16 cellular contexts compared by ENCODE assay signal in the genomic region with DNA sequence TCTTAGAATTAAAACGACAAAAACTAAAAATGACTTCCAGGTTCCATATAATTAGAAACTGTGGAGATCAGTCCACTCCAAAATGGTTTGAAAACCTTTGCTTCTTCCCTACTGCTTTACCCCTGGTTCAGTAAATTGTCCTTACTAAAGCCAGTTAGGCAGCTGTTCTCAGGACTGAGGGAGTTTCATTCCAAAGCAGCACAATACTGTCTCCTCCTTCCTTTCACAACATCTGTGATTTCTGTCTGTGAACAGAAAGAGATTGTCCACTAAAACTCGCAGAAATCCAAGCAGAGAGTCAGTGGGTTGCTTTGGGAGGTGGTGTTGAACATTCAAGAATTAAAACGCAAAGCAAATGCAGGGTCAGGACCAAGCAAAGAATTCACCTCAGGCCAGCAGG.
A peak's percentile ranks its signal among the peaks of the same experiment; 100 is the strongest.
DNase-seq lines count a peak whose midpoint lies in the region; ATAC-seq, FAIRE-seq and TF ChIP-seq lines count a peak whose summit lies in the region.
"Had no signal": no experiment of that assay in that cellular context is flagged by ENCODE, and none has a peak within 500 bp of the region (broad histone marks: within the 10 kb centered on the region; RNA-seq: fewer than 3 reads in every experiment).

No MANE protein-coding gene starts in this region.

- H3K4me1 ChIP-seq in ACC112 (ENCODE audit: control insufficient read depth, insufficient read depth, low read length, unreplicated experiment) (peaks cover 41% of the 10 kb centered on the region), SJCRH30 (peaks cover 64% of the 10 kb centered on the region), endothelial cell of umbilical vein (ENCODE audit: control insufficient read depth, extremely low read depth, insufficient read depth, low read length) (peaks cover 36% of the 10 kb centered on the region), colonic mucosa (no peaks in the 10 kb centered on the region)

- no peak for TF ChIP-seq POLR2A in endothelial cell of umbilical vein (IDR thresholded peaks at IDR 0.05; ENCODE audit: low read depth, low read length)

- H3K4me2 ChIP-seq in endothelial cell of umbilical vein (ENCODE audit: insufficient read depth, low read length) = no peak overlapping the region

- POLR2A ChIA-PET in endothelial cell of umbilical vein (lab: Charles Lee) = no interaction called here

- no peaks in the 10 kb centered on the region for H4K20me1 ChIP-seq in endothelial cell of umbilical vein (replicated peaks; ENCODE audit: control insufficient read depth, extremely low read depth, insufficient read depth, low read length)

- H3K9ac ChIP-seq in endothelial cell of umbilical vein (replicated peaks; ENCODE audit: extremely low read depth, insufficient read depth, low read length) (no peak overlapping the region), colonic mucosa (ENCODE audit: low read depth in 2 of 2, low read length in 2 of 2) (no peak overlapping the region)

- H3K36me3 ChIP-seq in ACC112 (ENCODE audit: insufficient read depth, low read length) (no peaks in the 10 kb centered on the region), SJCRH30 (no peaks in the 10 kb centered on the region), endothelial cell of umbilical vein (ENCODE audit: control insufficient read depth in 2 of 2, extremely low read depth in 1 of 2, insufficient read depth in 2 of 2, low read length in 2 of 2) (no peaks in the 10 kb centered on the region), colonic mucosa (no peaks in the 10 kb centered on the region)
- H3K36me3 ChIP-seq: lower lobe of right lung had no signal

- H3K9me3 ChIP-seq in SJCRH30 (replicated peaks) = 0 out of 2 replicates have a peak, but pooled peaks cover 2% of the 10 kb centered on the region
- no peaks in the 10 kb centered on the region for H3K9me3 ChIP-seq in endothelial cell of umbilical vein (replicated peaks; ENCODE audit: control insufficient read depth, insufficient read depth, low read length)
- H3K9me3 ChIP-seq in colonic mucosa = no peaks in the 10 kb centered on the region
- H3K9me3 ChIP-seq: lower lobe of right lung had no signal

- peaks cover 60% of the 10 kb centered on the region for H3K4me1 Mint-ChIP-seq in nephron
- H3K4me1 Mint-ChIP-seq in activated T-cell treated with anti-CD3 and anti-CD28 coated beads, Interleukin-2, amount 50 U/mL, for 24 hours (ENCODE audit: low read depth) = no peaks in the 10 kb centered on the region
- H3K4me1 Mint-ChIP-seq: CD8-positive, alpha-beta memory T cell; stimulated activated effector memory CD8-positive, alpha-beta T cell treated with anti-CD3 and anti-CD28 coated beads, Interleukin-12 subunit alpha, Interleukin-12 subunit beta, amount 100 ng/mL, for 72 hours had no signal

- dilution Hi-C loops in endothelial cell of umbilical vein (cut with MboI; ENCODE audit: extremely low pct_ligation_motif_present, low sequenced_read_pairs) = no loop called here

- peaks cover 4% of the 10 kb centered on the region for H3K9me3 Mint-ChIP-seq in nephron
- H3K9me3 Mint-ChIP-seq in activated T-cell treated with anti-CD3 and anti-CD28 coated beads, Interleukin-2, amount 50 U/mL, for 24 hours = peaks cover 10% of the 10 kb centered on the region

- H2AFZ ChIP-seq in ACC112 (ENCODE audit: low read length, unreplicated experiment) (peak overlapping the region; percentile 11), endothelial cell of umbilical vein (ENCODE audit: low read depth, low read length) (peak overlapping the region; percentile 68)

- no TSS peak for BruUV-seq in endothelial cell of umbilical vein (replicated peaks; lab: Mats Ljungman, UMichigan)

- H3K27ac Mint-ChIP-seq in nephron = peak overlapping the region; percentile 73 to 94 (median 92)
- H3K27ac Mint-ChIP-seq in activated T-cell treated with anti-CD3 and anti-CD28 coated beads, Interleukin-2, amount 50 U/mL, for 24 hours = no peak overlapping the region
- H3K27ac Mint-ChIP-seq: CD8-positive, alpha-beta memory T cell; stimulated activated effector memory CD8-positive, alpha-beta T cell treated with anti-CD3 and anti-CD28 coated beads, Interleukin-12 subunit alpha, Interleukin-12 subunit beta, amount 100 ng/mL, for 72 hours had no signal

- no peak for TF ChIP-seq CTCF in endothelial cell of umbilical vein (IDR thresholded peaks at IDR 0.05; ENCODE audit: extremely low read depth in 1 of 2, insufficient read depth in 1 of 2, low read depth in 1 of 2, low read length in 2 of 2)
- TF ChIP-seq CTCF in nephron (IDR thresholded peaks at IDR 0.05; ENCODE audit: unreplicated experiment in 3 of 3) = no peak
- no peak for TF ChIP-seq CTCF in colonic mucosa (IDR thresholded peaks at IDR 0.05)

- H3K27ac ChIP-seq in ACC112 (ENCODE audit: low read depth, low read length) (peak overlapping the region; percentile 96), SJCRH30 (peak overlapping the region; percentile 52), endothelial cell of umbilical vein (ENCODE audit: insufficient read depth, low read depth, low read length) (no peak overlapping the region), colonic mucosa (no peak overlapping the region)
- H3K27ac ChIP-seq: lower lobe of right lung had no signal

- DNase-seq in SJCRH30 = peak; percentile 29 to 73
- DNase-seq in endothelial cell of umbilical vein (ENCODE audit: low read depth, low spot score) = no peak
- DNase-seq in occipital lobe (lab: John Stamatoyannopoulos, UW) = no peak
- DNase-seq in colonic mucosa = no peak
- DNase-seq in activated T-cell treated with anti-CD3 and anti-CD28 coated beads, Interleukin-2, amount 50 U/mL, for 24 hours = no peak
- DNase-seq: activated effector memory CD4-positive, alpha-beta T cell treated with Interleukin-2 at 50 U/mL for 16 hours; CD8-positive, alpha-beta memory T cell; H7; lower lobe of right lung; NCI-H1930; NCI-H526; T-helper 1 cell had no signal

- CTCF ChIA-PET in endothelial cell of umbilical vein (lab: Charles Lee) = no interaction called here

- H3K27me3 ChIP-seq in ACC112 (ENCODE audit: insufficient read depth, low read length) (no peaks in the 10 kb centered on the region), SJCRH30 (no peaks in the 10 kb centered on the region), endothelial cell of umbilical vein (ENCODE audit: control insufficient read depth in 2 of 2, insufficient read depth in 2 of 2, low read length in 2 of 2) (no peaks in the 10 kb centered on the region), colonic mucosa (no peaks in the 10 kb centered on the region)

- no peak for ATAC-seq in HG02852 (IDR thresholded peaks at IDR 0.05; ENCODE audit: unreplicated experiment)
- ATAC-seq: lower lobe of right lung; stimulated activated effector memory CD8-positive, alpha-beta T cell treated with anti-CD3 and anti-CD28 coated beads, Interleukin-12 subunit alpha, Interleukin-12 subunit beta, amount 100 ng/mL, for 72 hours had no signal

- H3K79me2 ChIP-seq in ACC112 (ENCODE audit: control insufficient read depth, insufficient read depth, low read length, unreplicated experiment) = no peaks in the 10 kb centered on the region
- no peaks in the 10 kb centered on the region for H3K79me2 ChIP-seq in endothelial cell of umbilical vein (ENCODE audit: control insufficient read depth, insufficient read depth, low read length)

- H3K4me3 Mint-ChIP-seq in nephron = peak overlapping the region in 1 of 3 experiments; percentile 41
- no peak overlapping the region for H3K4me3 Mint-ChIP-seq in activated T-cell treated with anti-CD3 and anti-CD28 coated beads, Interleukin-2, amount 50 U/mL, for 24 hours
- H3K4me3 Mint-ChIP-seq: CD8-positive, alpha-beta memory T cell; stimulated activated effector memory CD8-positive, alpha-beta T cell treated with anti-CD3 and anti-CD28 coated beads, Interleukin-12 subunit alpha, Interleukin-12 subunit beta, amount 100 ng/mL, for 72 hours had no signal

- FAIRE-seq in endothelial cell of umbilical vein (lab: Jason Lieb, UNC) = no peak

- H3K36me3 Mint-ChIP-seq in nephron (ENCODE audit: low read depth) = no peaks in the 10 kb centered on the region
- H3K36me3 Mint-ChIP-seq in activated T-cell treated with anti-CD3 and anti-CD28 coated beads, Interleukin-2, amount 50 U/mL, for 24 hours (ENCODE audit: low read depth) = no peaks in the 10 kb centered on the region
- H3K36me3 Mint-ChIP-seq: CD8-positive, alpha-beta memory T cell; stimulated activated effector memory CD8-positive, alpha-beta T cell treated with anti-CD3 and anti-CD28 coated beads, Interleukin-12 subunit alpha, Interleukin-12 subunit beta, amount 100 ng/mL, for 72 hours had no signal

- H3K27me3 Mint-ChIP-seq in nephron (ENCODE audit: low read depth) = no peaks in the 10 kb centered on the region
- H3K27me3 Mint-ChIP-seq in activated T-cell treated with anti-CD3 and anti-CD28 coated beads, Interleukin-2, amount 50 U/mL, for 24 hours = no peaks in the 10 kb centered on the region
- H3K27me3 Mint-ChIP-seq: CD8-positive, alpha-beta memory T cell had no signal

- intact Hi-C loops in endothelial cell of umbilical vein (cut with micrococcal nuclease) = loop anchor here (5.0 to 10.0 kb wide), 3 partner anchors 172 to 1605 kb away; no protein-coding TSS in a partner anchor
- intact Hi-C loops in colonic mucosa (cut with DNase I) = no loop called here

- no peak overlapping the region for H3K4me3 ChIP-seq in ACC112 (ENCODE audit: low read depth, low read length)
- H3K4me3 ChIP-seq in SJCRH30 = no peak overlapping the region
- H3K4me3 ChIP-seq in endothelial cell of umbilical vein (replicated peaks in 1 of 3; ENCODE audit: insufficient read depth in 1 of 3, low read depth in 1 of 3, low read length in 3 of 3) = no peak overlapping the region
- no peak overlapping the region for H3K4me3 ChIP-seq in colonic mucosa
- H3K4me3 ChIP-seq: lower lobe of right lung had no signal

- no peaks in the 10 kb centered on the region for H3K9me1 ChIP-seq in endothelial cell of umbilical vein (replicated peaks; ENCODE audit: control insufficient read depth, extremely low read depth, insufficient read depth, low read length)

TF ChIP-seq in endothelial cell of umbilical vein, 7 proteins besides CTCF, POLR2A, EP300 and RAD21:
- no peak for TF ChIP-seq FOS (IDR thresholded peaks at IDR 0.05; ENCODE audit: borderline replicate concordance, insufficient read depth, low read length)
- no peak for TF ChIP-seq MYC (IDR thresholded peaks at IDR 0.05; ENCODE audit: low read depth, low read length)
- TF ChIP-seq GATA2 (IDR thresholded peaks at IDR 0.05; ENCODE audit: insufficient read depth, insufficient read length, low read depth, low read length) = no peak
- no peak for TF ChIP-seq JUN (IDR thresholded peaks at IDR 0.05; ENCODE audit: borderline replicate concordance, insufficient read depth, insufficient read length, low read depth)
- no peak for TF ChIP-seq MAX (IDR thresholded peaks at IDR 0.05; ENCODE audit: insufficient read depth, insufficient read length)

Comparison
In these comparisons a context has a peak if more than half of its experiments do, and no peak if none do; other contexts are left out.
1. H3K27ac ChIP-seq: peak in ACC112 (single experiment) and SJCRH30 (single experiment); none in endothelial cell of umbilical vein (single experiment) and colonic mucosa (single experiment).
2. DNase-seq: peak in SJCRH30 (2 of 2); none in endothelial cell of umbilical vein (single experiment), occipital lobe (single experiment), colonic mucosa (single experiment) and activated T-cell treated with anti-CD3 and anti-CD28 coated beads, Interleukin-2, amount 50 U/mL, for 24 hours (single experiment).